In the genomic region with DNA sequence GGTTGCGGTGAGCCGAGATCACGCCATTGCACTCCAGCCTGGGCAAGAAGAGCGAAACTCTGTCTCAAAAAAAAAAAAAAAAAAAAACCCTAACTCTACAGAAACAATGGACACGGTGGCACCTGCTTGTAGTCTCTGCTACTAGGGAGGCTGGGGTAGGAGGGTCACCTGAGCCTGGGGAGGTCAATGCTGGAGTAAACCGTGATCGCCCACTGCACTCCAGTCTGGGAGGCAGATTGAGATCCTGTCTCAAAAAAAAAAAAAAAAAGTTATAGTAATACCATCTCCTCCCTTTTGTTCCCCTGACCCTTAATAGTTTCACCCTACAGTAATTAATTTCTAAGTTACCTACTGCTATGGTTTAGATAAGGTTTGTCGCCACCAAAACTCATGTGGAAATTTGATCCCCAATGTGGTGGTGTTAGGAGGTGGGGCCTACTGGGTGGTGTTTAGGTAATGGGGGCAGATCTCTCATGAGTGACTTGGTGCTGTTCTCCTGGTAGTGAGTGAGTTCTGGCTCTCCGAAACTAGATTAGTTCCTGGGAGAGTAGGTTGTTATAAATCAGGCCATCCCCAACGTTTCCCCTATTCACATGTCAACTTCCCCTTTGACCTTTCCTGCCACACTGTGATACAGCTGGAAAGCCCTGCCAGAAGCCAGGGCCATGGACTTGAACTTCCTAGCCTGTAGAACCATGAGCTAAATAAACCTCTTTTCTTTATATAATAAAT, we compare ENCODE assay signal across 12 cellular contexts.
"Had no signal": no experiment of that assay in that cellular context is flagged by ENCODE, and none has a peak within 500 bp of the region (broad histone marks: within the 10 kb centered on the region; RNA-seq: fewer than 3 reads in every experiment).

No MANE protein-coding gene starts in this region.

- H3K4me3 Mint-ChIP-seq: activated B cell treated with CpG ODN at 0.5 μM for 24 hours; activated CD4-positive, alpha-beta T cell treated with anti-CD3 and anti-CD28 coated beads, Interleukin-2, amount 10 ng/mL, durations not matched to agents 24 days and 14 days; natural killer cell had no signal

- H3K36me3 Mint-ChIP-seq: natural killer cell had no signal

- H3K27me3 ChIP-seq: ascending aorta, left lung, right atrium auricular region, stomach had no signal

- H3K9me3 Mint-ChIP-seq: activated B cell treated with CpG ODN at 0.5 μM for 24 hours; activated CD4-positive, alpha-beta T cell treated with anti-CD3 and anti-CD28 coated beads, Interleukin-2, amount 10 ng/mL, durations not matched to agents 24 days and 14 days; natural killer cell had no signal

- H3K36me3 ChIP-seq: right atrium auricular region had no signal

- ATAC-seq: left lung, natural killer cell had no signal

- H3K4me3 ChIP-seq: ascending aorta, left lung, right atrium auricular region, stomach had no signal

- H3K27ac Mint-ChIP-seq: activated B cell treated with CpG ODN at 0.5 μM for 24 hours; activated CD4-positive, alpha-beta T cell treated with anti-CD3 and anti-CD28 coated beads, Interleukin-2, amount 10 ng/mL, durations not matched to agents 24 days and 14 days; natural killer cell had no signal

- H3K9ac ChIP-seq: SK-N-SH had no signal

- H3K27ac ChIP-seq: left lung, right atrium auricular region, stomach had no signal

- H3K9me3 ChIP-seq: ascending aorta, left lung, right atrium auricular region, SK-N-SH, stomach had no signal

- DNase-seq: activated B cell treated with CpG ODN at 0.5 μM for 24 hours; activated CD4-positive, alpha-beta T cell treated with anti-CD3 and anti-CD28 coated beads, Interleukin-2, amount 10 ng/mL, durations not matched to agents 24 days and 14 days; activated naive CD4-positive, alpha-beta T cell treated with Interleukin-2 at 50 U/mL for 16 hours; islet precursor cell; mesenchymal stem cell; natural killer cell; nucleus accumbens; SK-N-SH; stomach had no signal

- H3K4me2 ChIP-seq: SK-N-SH had no signal
